11 cellular contexts compared by ENCODE assay signal in the genomic region with DNA sequence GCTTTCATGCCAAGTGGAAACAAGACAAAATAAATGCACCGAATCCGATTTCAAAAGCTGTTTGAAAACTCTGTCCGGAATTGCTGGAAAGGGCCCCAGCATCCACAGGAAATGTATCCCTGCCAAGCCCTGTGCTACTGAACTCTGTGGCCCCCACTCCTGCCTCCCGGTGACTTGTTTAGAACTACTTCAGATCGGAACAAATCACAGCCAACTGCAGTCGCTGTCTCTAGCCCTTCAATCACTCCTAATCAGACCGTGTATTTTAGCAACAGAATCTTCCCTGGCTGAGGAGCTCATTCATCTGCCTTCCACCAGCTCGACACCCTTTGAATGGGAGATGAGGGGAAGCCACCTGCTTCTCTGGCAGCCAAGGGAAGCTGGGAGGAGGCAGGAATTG.
DNase-seq lines count a peak whose midpoint lies in the region; ATAC-seq and TF ChIP-seq lines count a peak whose summit lies in the region.
"Had no signal": no experiment of that assay in that cellular context is flagged by ENCODE, and none has a peak within 500 bp of the region (broad histone marks: within the 10 kb centered on the region; RNA-seq: fewer than 3 reads in every experiment).

No MANE protein-coding gene starts in this region.

- no peaks in the 10 kb centered on the region for H3K9me2 ChIP-seq in hepatocyte (replicated peaks; ENCODE audit: insufficient read depth)

- no peaks in the 10 kb centered on the region for H4K20me1 ChIP-seq in hepatocyte (ENCODE audit: insufficient read depth, poor library complexity, severe bottlenecking)

- H3K27ac ChIP-seq in adrenal gland (peak overlapping the region in 2 of 5 donors; percentile 18 to 78), hepatocyte (no peak overlapping the region)
- H3K27ac ChIP-seq: gastrocnemius medialis, thoracic aorta had no signal

- ATAC-seq in HG03342 (IDR thresholded peaks at IDR 0.05; ENCODE audit: unreplicated experiment) = no peak

- peak; percentile 71 for DNase-seq in MG63
- peak in 4 of 7 donors; percentile 38 to 82 (median 54) for DNase-seq in adrenal gland
- DNase-seq in hepatocyte (ENCODE audit: low spot score) = no peak
- DNase-seq in iPS-NIHi7 (ENCODE audit: extremely low spot score) = no peak
- no peak for DNase-seq in NCI-H1694 (lab: John Stamatoyannopoulos, UW)
- DNase-seq in dedifferentiated amniotic fluid mesenchymal stem cell (ENCODE audit: extremely low spot score) = no peak
- DNase-seq: gastrocnemius medialis; stimulated activated CD4-positive, alpha-beta T cell treated with anti-CD3 and anti-CD28 coated beads, Interleukin-4, amount 100 ng/mL, for 1 hour had no signal

- H3K4me3 ChIP-seq in MG63 = no peak overlapping the region
- H3K4me3 ChIP-seq in adrenal gland = no peak overlapping the region
- H3K4me3 ChIP-seq in hepatocyte = no peak overlapping the region
- no peak overlapping the region for H3K4me3 ChIP-seq in skeletal muscle satellite cell (ENCODE audit: low read length)
- H3K4me3 ChIP-seq: thoracic aorta had no signal

- no peak overlapping the region for H3K9ac ChIP-seq in skeletal muscle satellite cell (ENCODE audit: low read depth, low read length)

- peak overlapping the region; percentile 6 for H3K4me2 ChIP-seq in hepatocyte
- H3K4me2 ChIP-seq in skeletal muscle satellite cell (ENCODE audit: low read length) = peak overlapping the region; percentile 70

- WGBS in adrenal gland, 4 donors = 39 to 48% (median 41%) methylated on average over 6 to 8 of the region's 8 CpGs
- WGBS in hepatocyte (ENCODE audit: low lambda C conversion rate, missing lambda C conversion rate) = 51% methylated on average over 8 of the region's 8 CpGs

- H3K27me3 ChIP-seq in MG63 (no peaks in the 10 kb centered on the region), adrenal gland (no peaks in the 10 kb centered on the region), hepatocyte (peaks cover 11% of the 10 kb centered on the region), skeletal muscle satellite cell (ENCODE audit: control insufficient read depth, insufficient read depth, low read length) (peaks cover 18% of the 10 kb centered on the region)
- H3K27me3 ChIP-seq: gastrocnemius medialis had no signal

- TF ChIP-seq CTCF in adrenal gland (IDR thresholded peaks at IDR 0.05) = no peak
- no peak for TF ChIP-seq CTCF in hepatocyte (IDR thresholded peaks at IDR 0.05; ENCODE audit: poor library complexity)

- H3K9me3 ChIP-seq in MG63 (no peaks in the 10 kb centered on the region), adrenal gland (replicated peaks in 1 of 3) (no peaks in the 10 kb centered on the region), hepatocyte (ENCODE audit: low read depth) (no peaks in the 10 kb centered on the region), skeletal muscle satellite cell (replicated peaks; ENCODE audit: low read length) (no peaks in the 10 kb centered on the region)
- H3K9me3 ChIP-seq: gastrocnemius medialis, thoracic aorta had no signal

- H3K79me2 ChIP-seq in hepatocyte = no peaks in the 10 kb centered on the region

- no peak overlapping the region for H2AFZ ChIP-seq in hepatocyte

- H3K4me1 ChIP-seq in adrenal gland (replicated peaks in 1 of 2) (peaks cover 0 to 23% of the 10 kb centered on the region in 2 donors), hepatocyte (ENCODE audit: insufficient read depth) (no peaks in the 10 kb centered on the region), skeletal muscle satellite cell (ENCODE audit: control insufficient read depth, insufficient read depth, low read length) (peaks cover 15% of the 10 kb centered on the region)
- H3K4me1 ChIP-seq: gastrocnemius medialis had no signal

- intact Hi-C loops in adrenal gland (cut with DNase I) = no loop called here

- no peak for TF ChIP-seq POLR2A in adrenal gland (IDR thresholded peaks at IDR 0.05)

- H3K36me3 ChIP-seq in MG63 = no peaks in the 10 kb centered on the region
- H3K36me3 ChIP-seq in adrenal gland (replicated peaks in 1 of 2) = no peaks in the 10 kb centered on the region
- H3K36me3 ChIP-seq in hepatocyte (replicated peaks; ENCODE audit: insufficient read depth, low read depth) = no peaks in the 10 kb centered on the region
- no peaks in the 10 kb centered on the region for H3K36me3 ChIP-seq in skeletal muscle satellite cell (ENCODE audit: insufficient read depth, low read length)
- H3K36me3 ChIP-seq: gastrocnemius medialis, thoracic aorta had no signal

Comparison
In these comparisons a context has a peak if more than half of its experiments do, and no peak if none do; other contexts are left out.
1. DNase-seq: peak in MG63 (single experiment) and adrenal gland (4 of 7); none in hepatocyte (single experiment), iPS-NIHi7 (single experiment), NCI-H1694 (single experiment) and dedifferentiated amniotic fluid mesenchymal stem cell (single experiment).